8 cellular contexts compared by ENCODE assay signal in the genomic region with DNA sequence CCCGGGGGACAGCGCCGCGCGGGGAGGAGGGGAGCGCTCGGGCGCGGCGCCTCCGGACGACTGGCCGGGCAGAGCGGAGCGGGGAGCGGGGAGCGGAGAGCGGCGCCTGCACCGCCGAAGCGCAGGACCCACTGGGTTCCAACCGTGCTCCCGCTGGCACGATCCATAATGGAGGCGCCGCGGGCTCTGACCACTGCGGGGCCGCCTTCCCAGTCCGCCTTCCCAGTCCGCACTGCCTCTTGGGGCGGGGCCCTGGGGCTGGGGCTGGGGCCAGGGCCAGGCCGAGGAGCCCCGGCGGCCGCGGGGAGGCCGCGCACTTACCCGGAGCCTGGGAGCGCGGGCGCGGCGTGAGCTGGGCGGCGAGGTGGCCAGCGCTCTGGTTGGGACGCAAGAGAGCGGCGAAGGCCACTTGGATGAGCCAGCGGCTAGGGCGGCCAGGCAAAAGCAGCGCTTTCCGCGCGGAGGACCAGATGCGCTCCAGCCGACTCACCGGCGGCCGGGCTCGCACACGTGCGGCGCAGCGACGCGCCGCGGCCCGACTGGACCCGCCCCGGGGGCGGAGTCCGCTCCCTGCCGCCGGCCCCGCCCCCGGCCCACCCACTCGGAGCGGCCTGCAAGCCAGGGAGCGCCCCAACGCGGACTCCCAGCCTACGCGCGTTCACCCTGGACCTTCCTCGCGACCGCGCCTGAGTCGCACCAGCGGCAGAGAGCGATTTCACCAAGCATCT. TPM values are rescaled to one million over a fixed set of nuclear protein-coding genes. Genes with fewer than 3 reads are reported as not detected.
A peak's percentile ranks its signal among the peaks of the same experiment; 100 is the strongest.
DNase-seq lines count a peak whose midpoint lies in the region; ATAC-seq and TF ChIP-seq lines count a peak whose summit lies in the region.

A gene with protein sequence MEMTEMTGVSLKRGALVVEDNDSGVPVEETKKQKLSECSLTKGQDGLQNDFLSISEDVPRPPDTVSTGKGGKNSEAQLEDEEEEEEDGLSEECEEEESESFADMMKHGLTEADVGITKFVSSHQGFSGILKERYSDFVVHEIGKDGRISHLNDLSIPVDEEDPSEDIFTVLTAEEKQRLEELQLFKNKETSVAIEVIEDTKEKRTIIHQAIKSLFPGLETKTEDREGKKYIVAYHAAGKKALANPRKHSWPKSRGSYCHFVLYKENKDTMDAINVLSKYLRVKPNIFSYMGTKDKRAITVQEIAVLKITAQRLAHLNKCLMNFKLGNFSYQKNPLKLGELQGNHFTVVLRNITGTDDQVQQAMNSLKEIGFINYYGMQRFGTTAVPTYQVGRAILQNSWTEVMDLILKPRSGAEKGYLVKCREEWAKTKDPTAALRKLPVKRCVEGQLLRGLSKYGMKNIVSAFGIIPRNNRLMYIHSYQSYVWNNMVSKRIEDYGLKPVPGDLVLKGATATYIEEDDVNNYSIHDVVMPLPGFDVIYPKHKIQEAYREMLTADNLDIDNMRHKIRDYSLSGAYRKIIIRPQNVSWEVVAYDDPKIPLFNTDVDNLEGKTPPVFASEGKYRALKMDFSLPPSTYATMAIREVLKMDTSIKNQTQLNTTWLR (minus strand): TSS at position 541 of the 728 bp plus-strand sequence. CDS start 13,759 bp downstream, outside the sequence.

- H3K36me3 Mint-ChIP-seq in chondrocyte (ENCODE audit: low read depth) = peaks cover 3% of the 10 kb centered on the region

- DNase-seq in AG10803 (ENCODE audit: low read depth) (peak; percentile 87), NCI-H345 treated with DMSO at 0.1 percent for 48 hours (lab: John Stamatoyannopoulos, UW; ENCODE audit: unreplicated experiment) (peak; percentile 78), chondrocyte (ENCODE audit: low spot score) (peak; percentile 91)
- peak; percentile 67 for DNase-seq in activated CD4-positive, alpha-beta T cell treated with anti-CD3 and anti-CD28 coated beads for 1 hour
- peak; percentile 62 to 84 (median 66) for DNase-seq in stimulated activated CD4-positive, alpha-beta T cell treated with anti-CD3 and anti-CD28 coated beads, Interleukin-1b, Interleukin-23, amount 100 ng/mL, for 24 hours (ENCODE audit: low read depth in 4 of 4, low spot score in 1 of 4)

- H3K9me3 Mint-ChIP-seq in chondrocyte (ENCODE audit: low read depth) = no peaks in the 10 kb centered on the region

- H3K27me3 Mint-ChIP-seq in chondrocyte (ENCODE audit: low read depth) = no peaks in the 10 kb centered on the region

- peak within 1 kb of the TSS; percentile 97 for H3K27ac Mint-ChIP-seq in chondrocyte (ENCODE audit: unreplicated experiment)

- peak within 1 kb of the TSS; percentile 84 for H3K27ac ChIP-seq in layer of hippocampus (ENCODE audit: low read depth, low read length)

- H3K4me1 Mint-ChIP-seq in chondrocyte (ENCODE audit: low read depth) = peaks cover 18% of the 10 kb centered on the region

- no peaks in the 10 kb centered on the region for H3K27me3 ChIP-seq in layer of hippocampus (ENCODE audit: control insufficient read depth, insufficient read depth, low read length)

- peak within 1 kb of the TSS; percentile 86 for H3K4me3 ChIP-seq in AG10803 (ENCODE audit: low read length)

- no peak for TF ChIP-seq CTCF in AG10803 (conservative IDR thresholded peaks at IDR 0.05; ENCODE audit: low read length)
- TF ChIP-seq CTCF in chondrocyte (IDR thresholded peaks at IDR 0.05) = peak; percentile 31

- peak within 1 kb of the TSS; percentile 96 for H3K4me3 Mint-ChIP-seq in chondrocyte (ENCODE audit: unreplicated experiment)

- ATAC-seq in GM19025 (IDR thresholded peaks at IDR 0.05; ENCODE audit: low read depth, unreplicated experiment) (peak; percentile 87), HG03280 (IDR thresholded peaks at IDR 0.05; ENCODE audit: unreplicated experiment) (peak; percentile 92)

RNA-seq across cellular contexts. Expression of the gene that starts here (rescaled TPM):
- 15.2 to 18.5 TPM (median 16.2 TPM) in 3 replicates for total RNA-seq in chondrocyte

Comparison
In these comparisons a context has a peak if more than half of its experiments do, and no peak if none do; other contexts are left out.
1. Peak in every context shown above with its lines: DNase-seq, ATAC-seq, H3K4me3 ChIP-seq and H3K27ac ChIP-seq.